Comparison of ENCODE assay signal across 8 cellular contexts in genomic region chr19:13037161-13037560, GRCh38. TPM values are rescaled to one million over a fixed set of nuclear protein-coding genes. Genes with fewer than 3 reads are reported as not detected.
DNase-seq lines count a peak whose midpoint lies in the region; ATAC-seq lines count a peak whose summit lies in the region.

No MANE protein-coding gene starts in this region.

- H3K27me3 ChIP-seq in skeletal muscle satellite cell (ENCODE audit: control insufficient read depth, insufficient read depth, low read length), result no peaks in the 10 kb centered on the region

- H3K4me3 ChIP-seq in SK-N-MC, result no peak overlapping the region
- H3K4me3 ChIP-seq in skeletal muscle satellite cell (ENCODE audit: low read length), result peak overlapping the region; percentile 46

- H3K27ac ChIP-seq in SK-N-MC, result peak overlapping the region; percentile 75

- DNase-seq in ELR (ENCODE audit: low read depth), result peak; percentile 98
- no peak for DNase-seq in SK-N-MC (ENCODE audit: low read depth, low spot score)
- DNase-seq in fibroblast of peridontal ligament (ENCODE audit: extremely low read depth), result peak; percentile 66
- no peak for DNase-seq in DMS 273 treated with DMSO at 0.1 percent for 48 hours (lab: John Stamatoyannopoulos, UW)
- no peak for DNase-seq in NCI-H1694 (lab: John Stamatoyannopoulos, UW)
- DNase-seq in activated CD4-positive, alpha-beta T cell treated with anti-CD3 and anti-CD28 coated beads for 4 hours, result no peak

- no peaks in the 10 kb centered on the region for H3K9me3 ChIP-seq in SK-N-MC (ENCODE audit: low read depth, low read length)
- H3K9me3 ChIP-seq in skeletal muscle satellite cell (replicated peaks; ENCODE audit: low read length), result no peaks in the 10 kb centered on the region

- H3K4me2 ChIP-seq in skeletal muscle satellite cell (ENCODE audit: low read length), result peak overlapping the region; percentile 75

- H3K9ac ChIP-seq in SK-N-MC (ENCODE audit: insufficient read length), result no peak overlapping the region
- peak overlapping the region; percentile 71 for H3K9ac ChIP-seq in skeletal muscle satellite cell (ENCODE audit: low read depth, low read length)

- peaks cover 6% of the 10 kb centered on the region; the same call in 1 of the 2 replicates for H3K36me3 ChIP-seq in SK-N-MC (ENCODE audit: insufficient read depth, low read length)
- peaks cover 19% of the 10 kb centered on the region for H3K36me3 ChIP-seq in skeletal muscle satellite cell (ENCODE audit: insufficient read depth, low read length)

- no peak for ATAC-seq in GM21717 (IDR thresholded peaks at IDR 0.05; ENCODE audit: unreplicated experiment)

- peaks cover 77% of the 10 kb centered on the region for H3K4me1 ChIP-seq in skeletal muscle satellite cell (ENCODE audit: control insufficient read depth, insufficient read depth, low read length)

RNA-seq across cellular contexts. Expression of gene NFIX, which starts 41.9 kb away (rescaled TPM):
- 41.6 and 60.9 TPM in 2 replicates for total RNA-seq in skeletal muscle satellite cell (2012; rRNA removed)

Comparison
In these comparisons a context has a peak if more than half of its experiments do, and no peak if none do; other contexts are left out.
1. DNase-seq: peak in ELR (single experiment) and fibroblast of peridontal ligament (single experiment); none in SK-N-MC (single experiment), DMS 273 treated with DMSO at 0.1 percent for 48 hours (single experiment), NCI-H1694 (single experiment) and activated CD4-positive, alpha-beta T cell treated with anti-CD3 and anti-CD28 coated beads for 4 hours (0 of 2).